25 cellular contexts compared by ENCODE assay signal in the genomic region with DNA sequence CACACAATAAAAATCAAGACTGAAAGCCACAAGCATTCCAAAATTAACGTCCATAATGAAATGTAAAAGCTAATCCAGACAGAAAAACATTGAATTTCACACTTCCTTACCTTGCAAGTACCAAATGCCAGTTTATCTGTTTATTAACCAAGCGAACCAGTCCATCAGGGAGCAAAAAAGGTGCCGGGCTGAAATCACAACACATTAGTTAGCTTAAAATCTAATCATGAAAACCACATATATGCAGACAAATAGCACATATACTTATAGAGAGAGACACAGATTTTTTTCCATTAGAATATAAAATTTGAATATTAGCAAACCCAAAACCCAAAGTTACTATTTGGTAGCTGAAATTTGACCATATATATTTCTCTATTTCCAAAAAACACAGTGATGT.
"Had no signal": no experiment of that assay in that cellular context is flagged by ENCODE, and none has a peak within 500 bp of the region (broad histone marks: within the 10 kb centered on the region; RNA-seq: fewer than 3 reads in every experiment).

No MANE protein-coding gene starts in this region.

- H3K9ac ChIP-seq: parathyroid adenoma had no signal

- FAIRE-seq: endothelial cell of umbilical vein, frontal cortex had no signal

- H3K9me3 ChIP-seq: esophagus squamous epithelium, left lung, thyroid gland, vagina had no signal

- H3K4me3 ChIP-seq: coronary artery, esophagus squamous epithelium, left lung, smooth muscle cell, thyroid gland, vagina had no signal

- ATAC-seq: left lung; naive thymus-derived CD4-positive, alpha-beta T cell; sciatic nerve; stimulated activated naive CD8-positive, alpha-beta T cell treated with anti-CD3 and anti-CD28 coated beads, Interleukin-15, amount 100 ng/mL, for 72 hours had no signal

- H3K4me2 ChIP-seq: smooth muscle cell had no signal

- H2AFZ ChIP-seq: parathyroid adenoma had no signal

- H3K79me2 ChIP-seq: parathyroid adenoma had no signal

- DNase-seq: dermis blood vessel endothelial cell; effector memory CD4-positive, alpha-beta T cell; esophagus squamous epithelium; hypothalamus; immature natural killer cell; islet precursor cell; left lung; mesenchymal stem cell; midbrain; naive thymus-derived CD4-positive, alpha-beta T cell; stimulated activated CD4-positive, alpha-beta T cell treated with anti-CD3 and anti-CD28 coated beads, Interleukin-12 subunit alpha, Interleukin-12 subunit beta, amount 100 ng/mL, for 4 hours; stimulated activated CD4-positive, alpha-beta T cell treated with anti-CD3 and anti-CD28 coated beads, Interleukin-1b, Interleukin-23, amount 100 ng/mL, for 48 hours; stimulated activated CD4-positive, alpha-beta T cell treated with anti-CD3 and anti-CD28 coated beads, Interleukin-4, amount 100 ng/mL, for 1 hour; stimulated activated CD8-positive, alpha-beta memory T cell treated with anti-CD3 and anti-CD28 coated beads, Interleukin-4, amount 100 ng/mL, for 48 hours; stimulated activated naive CD4-positive, alpha-beta T cell; stimulated activated naive CD8-positive, alpha-beta T cell treated with anti-CD3 and anti-CD28 coated beads, Interleukin-15, amount 100 ng/mL, for 72 hours; thyroid gland; trophoblast cell had no signal

- H3K27me3 ChIP-seq: esophagus squamous epithelium, left lung, thyroid gland, vagina had no signal

- H3K4me1 ChIP-seq: parathyroid adenoma, thyroid gland had no signal

- H3K36me3 ChIP-seq: vagina had no signal

- H3K27ac ChIP-seq: coronary artery, esophagus squamous epithelium, left lung, parathyroid adenoma, thyroid gland, vagina had no signal
